In the genomic region with DNA sequence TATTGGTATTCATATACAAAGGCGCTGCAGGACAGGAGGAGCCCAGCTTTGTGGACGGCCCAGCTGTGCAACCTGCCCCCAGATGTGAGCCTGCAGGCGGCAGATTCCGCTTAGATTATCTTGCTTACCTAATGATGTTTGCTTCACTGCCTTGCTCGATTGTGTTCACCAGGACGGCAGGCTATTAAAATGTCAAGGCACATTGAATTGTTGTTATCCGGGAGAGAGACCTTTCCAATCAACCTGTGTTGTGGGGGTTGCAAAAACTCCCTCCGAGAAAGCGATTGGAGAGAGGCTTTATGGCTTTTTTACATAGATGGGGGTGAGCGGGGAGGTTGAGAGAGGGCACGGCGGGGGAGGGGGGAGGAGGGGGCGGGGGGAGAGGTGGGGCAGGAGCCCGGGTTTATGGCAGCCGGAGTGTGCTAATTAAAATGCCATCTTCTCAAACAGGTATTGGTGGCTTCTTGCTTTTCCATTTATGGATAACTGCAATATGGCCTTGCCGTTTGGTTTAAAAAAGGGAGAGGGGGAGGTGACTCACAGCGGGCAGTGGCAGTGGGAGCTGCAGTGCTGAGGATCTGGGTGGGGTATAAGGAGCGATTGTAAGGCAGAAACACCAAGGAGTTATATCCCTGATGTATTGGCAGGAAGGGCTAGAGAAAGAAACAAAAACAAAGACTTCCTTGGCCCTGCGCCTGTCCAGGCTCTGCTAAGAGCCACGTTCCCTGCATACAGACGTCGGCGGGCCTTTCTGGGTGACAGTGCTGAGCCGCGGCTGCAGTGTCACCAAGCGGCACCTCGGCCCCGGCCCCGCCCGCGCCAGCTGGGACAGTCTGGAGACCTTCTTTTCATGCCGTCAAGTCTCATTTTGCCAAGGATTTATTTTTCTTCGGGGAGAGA, we compare ENCODE assay signal across 8 cellular contexts.
DNase-seq lines count a peak whose midpoint lies in the region; ATAC-seq and TF ChIP-seq lines count a peak whose summit lies in the region.

No MANE protein-coding gene starts in this region.

- H3K27me3 ChIP-seq in GM23248 (replicated peaks; ENCODE audit: insufficient read depth): no peaks in the 10 kb centered on the region
- H3K27me3 ChIP-seq in Karpas-422 (ENCODE audit: low read length): no peaks in the 10 kb centered on the region
- H3K27me3 ChIP-seq in SU-DHL-6 (ENCODE audit: low read length): no peaks in the 10 kb centered on the region

- H3K4me3 ChIP-seq in GM23248: peak overlapping the region; percentile 79
- H3K4me3 ChIP-seq in Karpas-422 (ENCODE audit: low read length): peak overlapping the region; percentile 85
- peak overlapping the region; percentile 63 for H3K4me3 ChIP-seq in SU-DHL-6 (ENCODE audit: insufficient read depth, low read length, poor library complexity, severe bottlenecking)

- H3F3A ChIP-seq in GM23248 (ENCODE audit: insufficient read depth) (no peaks in the 10 kb centered on the region), SU-DHL-6 (ENCODE audit: insufficient read depth) (peaks cover 8% of the 10 kb centered on the region)

- peak; percentile 84 for ATAC-seq in left ventricle myocardium superior

- H3K9me2 ChIP-seq in GM23248 (ENCODE audit: insufficient read depth) (no peaks in the 10 kb centered on the region), Karpas-422 (replicated peaks; ENCODE audit: insufficient read depth, low read length) (no peaks in the 10 kb centered on the region), SU-DHL-6 (replicated peaks; ENCODE audit: insufficient read depth, low read length) (no peaks in the 10 kb centered on the region)

- in situ Hi-C loops in GM23248 (cut with MboI): no loop called here

- H4K20me1 ChIP-seq in GM23248 (ENCODE audit: insufficient read depth): no peaks in the 10 kb centered on the region
- no peaks in the 10 kb centered on the region for H4K20me1 ChIP-seq in Karpas-422 (ENCODE audit: insufficient read depth, low read depth, low read length)
- no peaks in the 10 kb centered on the region for H4K20me1 ChIP-seq in SU-DHL-6 (ENCODE audit: low read depth, low read length)

- H3K36me3 ChIP-seq in ES-I3 (ENCODE audit: insufficient read depth, low read length) (no peaks in the 10 kb centered on the region), GM23248 (ENCODE audit: low read depth) (no peaks in the 10 kb centered on the region), Karpas-422 (ENCODE audit: insufficient read depth, low read length) (no peaks in the 10 kb centered on the region), SU-DHL-6 (ENCODE audit: low read length) (no peaks in the 10 kb centered on the region)

- peak overlapping the region; percentile 88 for H2AFZ ChIP-seq in GM23248
- peak overlapping the region; percentile 97 for H2AFZ ChIP-seq in Karpas-422 (ENCODE audit: low read length)
- H2AFZ ChIP-seq in SU-DHL-6 (ENCODE audit: low read depth, low read length, severe bottlenecking): peak overlapping the region; percentile 99

- DNase-seq in GM23248 (peak; percentile 73), Karpas-422 (peak; percentile 79), amygdala (lab: John Stamatoyannopoulos, UW) (peak in 43 of 56 donors; percentile 3 to 72 (median 48)), left ventricle myocardium superior (peak; percentile 75), posterior cingulate gyrus (peak in 9 of 10 donors; percentile 44 to 94 (median 59)), cortex of kidney (lab: John Stamatoyannopoulos, UW) (no peak)

- H3K9ac ChIP-seq in ES-I3 (ENCODE audit: low read depth, low read length) (peak overlapping the region; percentile 86), GM23248 (peak overlapping the region; percentile 89), Karpas-422 (ENCODE audit: low read length) (peak overlapping the region; percentile 90), SU-DHL-6 (ENCODE audit: low read length) (peak overlapping the region; percentile 75)

- H3K4me2 ChIP-seq in GM23248 (ENCODE audit: unreplicated experiment): peak overlapping the region; percentile 89
- peak overlapping the region; percentile 93 for H3K4me2 ChIP-seq in Karpas-422 (ENCODE audit: low read depth, low read length, poor library complexity, severe bottlenecking)
- H3K4me2 ChIP-seq in SU-DHL-6 (ENCODE audit: low read depth, low read length, poor library complexity, severe bottlenecking): peak overlapping the region; percentile 73

- no peak for TF ChIP-seq CTCF in SU-DHL-6 (IDR thresholded peaks at IDR 0.05; ENCODE audit: insufficient read depth, low read length, poor library complexity, severe bottlenecking)

- peak overlapping the region; percentile 84 for H3K27ac ChIP-seq in GM23248
- peak overlapping the region; percentile 49; the same call in 1 of the 2 replicates for H3K27ac ChIP-seq in Karpas-422 (ENCODE audit: low read length)
- peak overlapping the region; percentile 41 for H3K27ac ChIP-seq in SU-DHL-6 (ENCODE audit: low read depth, low read length)

- 0 out of 2 replicates have a peak, but pooled peaks cover 8% of the 10 kb centered on the region for H3K4me1 ChIP-seq in ES-I3 (ENCODE audit: insufficient read depth, low read length)
- no peaks in the 10 kb centered on the region for H3K4me1 ChIP-seq in GM23248 (ENCODE audit: insufficient read depth)
- H3K4me1 ChIP-seq in Karpas-422 (ENCODE audit: low read length): peaks cover 16% of the 10 kb centered on the region

- H3K9me3 ChIP-seq in ES-I3 (ENCODE audit: control insufficient read depth, insufficient read depth, low read length) (no peaks in the 10 kb centered on the region), GM23248 (ENCODE audit: low read depth) (no peaks in the 10 kb centered on the region), Karpas-422 (ENCODE audit: low read length) (no peaks in the 10 kb centered on the region), SU-DHL-6 (ENCODE audit: insufficient read depth, low read length) (no peaks in the 10 kb centered on the region)

- 15 to 19% methylated on average over 27 to 33 of the region's 33 CpGs for WGBS in GM23248 (ENCODE audit: low coverage in 1 of 2, low lambda C conversion rate in 2 of 2, missing lambda C conversion rate in 2 of 2), 2 experiments

- intact Hi-C loops in left ventricle myocardium superior (cut with micrococcal nuclease): no loop called here
- intact Hi-C loops in posterior cingulate gyrus (cut with DNase I): loop anchor here (1.0 kb wide), 1 partner anchor 97 kb away; a partner anchor contains a TSS

- H3K79me2 ChIP-seq in GM23248 (ENCODE audit: insufficient read depth) (no peaks in the 10 kb centered on the region), Karpas-422 (ENCODE audit: low read length) (no peaks in the 10 kb centered on the region), SU-DHL-6 (ENCODE audit: insufficient read depth, low read length) (no peaks in the 10 kb centered on the region)
